ENCODE assay signal across 2 cellular contexts in the genomic region with DNA sequence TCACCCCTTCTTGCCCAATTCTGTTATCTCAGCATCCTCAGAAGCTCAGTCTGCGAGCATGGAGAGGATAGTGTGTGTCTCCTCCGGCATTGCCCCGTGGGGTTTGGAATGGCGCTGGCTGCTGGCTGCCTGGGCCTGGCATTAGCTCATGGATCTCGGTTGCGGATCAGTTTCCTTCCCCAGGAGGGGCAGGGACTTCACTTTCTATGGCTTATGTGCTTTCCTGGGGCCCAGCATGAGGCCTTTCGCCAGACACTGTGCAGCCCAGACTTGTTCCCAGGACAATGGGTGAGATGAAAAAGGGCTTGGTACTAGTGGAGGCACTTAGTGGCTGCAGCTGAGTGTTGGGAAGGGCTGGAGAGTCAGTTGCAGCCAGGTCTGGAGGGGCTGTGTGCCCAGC.
TF ChIP-seq lines count a peak whose summit lies in the region.

No MANE protein-coding gene starts in this region.

TF ChIP-seq in SK-N-SH treated with all-trans-retinoic acid at 6 μM for 48 hours, 23 proteins besides CTCF, POLR2A, EP300 and RAD21 (continued from another document):
- TF ChIP-seq, protein P1, sequence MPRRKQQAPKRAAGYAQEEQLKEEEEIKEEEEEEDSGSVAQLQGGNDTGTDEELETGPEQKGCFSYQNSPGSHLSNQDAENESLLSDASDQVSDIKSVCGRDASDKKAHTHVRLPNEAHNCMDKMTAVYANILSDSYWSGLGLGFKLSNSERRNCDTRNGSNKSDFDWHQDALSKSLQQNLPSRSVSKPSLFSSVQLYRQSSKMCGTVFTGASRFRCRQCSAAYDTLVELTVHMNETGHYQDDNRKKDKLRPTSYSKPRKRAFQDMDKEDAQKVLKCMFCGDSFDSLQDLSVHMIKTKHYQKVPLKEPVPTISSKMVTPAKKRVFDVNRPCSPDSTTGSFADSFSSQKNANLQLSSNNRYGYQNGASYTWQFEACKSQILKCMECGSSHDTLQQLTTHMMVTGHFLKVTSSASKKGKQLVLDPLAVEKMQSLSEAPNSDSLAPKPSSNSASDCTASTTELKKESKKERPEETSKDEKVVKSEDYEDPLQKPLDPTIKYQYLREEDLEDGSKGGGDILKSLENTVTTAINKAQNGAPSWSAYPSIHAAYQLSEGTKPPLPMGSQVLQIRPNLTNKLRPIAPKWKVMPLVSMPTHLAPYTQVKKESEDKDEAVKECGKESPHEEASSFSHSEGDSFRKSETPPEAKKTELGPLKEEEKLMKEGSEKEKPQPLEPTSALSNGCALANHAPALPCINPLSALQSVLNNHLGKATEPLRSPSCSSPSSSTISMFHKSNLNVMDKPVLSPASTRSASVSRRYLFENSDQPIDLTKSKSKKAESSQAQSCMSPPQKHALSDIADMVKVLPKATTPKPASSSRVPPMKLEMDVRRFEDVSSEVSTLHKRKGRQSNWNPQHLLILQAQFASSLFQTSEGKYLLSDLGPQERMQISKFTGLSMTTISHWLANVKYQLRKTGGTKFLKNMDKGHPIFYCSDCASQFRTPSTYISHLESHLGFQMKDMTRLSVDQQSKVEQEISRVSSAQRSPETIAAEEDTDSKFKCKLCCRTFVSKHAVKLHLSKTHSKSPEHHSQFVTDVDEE (CRISPR knock-in tag; IDR thresholded peaks at IDR 0.05), result no peak
- TF ChIP-seq, protein P2, sequence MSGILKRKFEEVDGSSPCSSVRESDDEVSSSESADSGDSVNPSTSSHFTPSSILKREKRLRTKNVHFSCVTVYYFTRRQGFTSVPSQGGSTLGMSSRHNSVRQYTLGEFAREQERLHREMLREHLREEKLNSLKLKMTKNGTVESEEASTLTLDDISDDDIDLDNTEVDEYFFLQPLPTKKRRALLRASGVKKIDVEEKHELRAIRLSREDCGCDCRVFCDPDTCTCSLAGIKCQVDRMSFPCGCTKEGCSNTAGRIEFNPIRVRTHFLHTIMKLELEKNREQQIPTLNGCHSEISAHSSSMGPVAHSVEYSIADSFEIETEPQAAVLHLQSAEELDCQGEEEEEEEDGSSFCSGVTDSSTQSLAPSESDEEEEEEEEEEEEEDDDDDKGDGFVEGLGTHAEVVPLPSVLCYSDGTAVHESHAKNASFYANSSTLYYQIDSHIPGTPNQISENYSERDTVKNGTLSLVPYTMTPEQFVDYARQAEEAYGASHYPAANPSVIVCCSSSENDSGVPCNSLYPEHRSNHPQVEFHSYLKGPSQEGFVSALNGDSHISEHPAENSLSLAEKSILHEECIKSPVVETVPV (CRISPR knock-in tag; IDR thresholded peaks at IDR 0.05), result no peak
- TF ChIP-seq CSDC2 (CRISPR knock-in tag; IDR thresholded peaks at IDR 0.05) (no peak), POU6F1 (CRISPR knock-in tag; IDR thresholded peaks at IDR 0.05; ENCODE audit: borderline replicate concordance, low read depth) (no peak), ZNF565 (CRISPR knock-in tag; conservative IDR thresholded peaks at IDR 0.05; ENCODE audit: low read depth) (no peak), ESRRG (CRISPR knock-in tag; IDR thresholded peaks at IDR 0.05) (no peak), ZFP3 (CRISPR knock-in tag; IDR thresholded peaks at IDR 0.05) (no peak), ZC3H10 (CRISPR knock-in tag; IDR thresholded peaks at IDR 0.05) (no peak), CREB5 (CRISPR knock-in tag; IDR thresholded peaks at IDR 0.05; ENCODE audit: low read depth) (no peak), PATZ1 (CRISPR knock-in tag; IDR thresholded peaks at IDR 0.05; ENCODE audit: borderline replicate concordance) (no peak), SNAI2 (CRISPR knock-in tag; IDR thresholded peaks at IDR 0.05) (no peak), ZFP30 (CRISPR knock-in tag; IDR thresholded peaks at IDR 0.05) (no peak), TOX (CRISPR knock-in tag; IDR thresholded peaks at IDR 0.05; ENCODE audit: borderline replicate concordance) (no peak), TCF4 (CRISPR knock-in tag; IDR thresholded peaks at IDR 0.05; ENCODE audit: borderline replicate concordance) (no peak), ZNF70 (CRISPR knock-in tag; IDR thresholded peaks at IDR 0.05) (no peak)

TF ChIP-seq in SK-N-SH, 30 proteins besides CTCF, POLR2A, EP300 and RAD21 (continued from another document):
- TF ChIP-seq, protein P3, sequence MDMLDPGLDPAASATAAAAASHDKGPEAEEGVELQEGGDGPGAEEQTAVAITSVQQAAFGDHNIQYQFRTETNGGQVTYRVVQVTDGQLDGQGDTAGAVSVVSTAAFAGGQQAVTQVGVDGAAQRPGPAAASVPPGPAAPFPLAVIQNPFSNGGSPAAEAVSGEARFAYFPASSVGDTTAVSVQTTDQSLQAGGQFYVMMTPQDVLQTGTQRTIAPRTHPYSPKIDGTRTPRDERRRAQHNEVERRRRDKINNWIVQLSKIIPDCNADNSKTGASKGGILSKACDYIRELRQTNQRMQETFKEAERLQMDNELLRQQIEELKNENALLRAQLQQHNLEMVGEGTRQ (IDR thresholded peaks at IDR 0.05; ENCODE audit: borderline replicate concordance, low read depth, low read length), result no peak
- TF ChIP-seq, protein P4, sequence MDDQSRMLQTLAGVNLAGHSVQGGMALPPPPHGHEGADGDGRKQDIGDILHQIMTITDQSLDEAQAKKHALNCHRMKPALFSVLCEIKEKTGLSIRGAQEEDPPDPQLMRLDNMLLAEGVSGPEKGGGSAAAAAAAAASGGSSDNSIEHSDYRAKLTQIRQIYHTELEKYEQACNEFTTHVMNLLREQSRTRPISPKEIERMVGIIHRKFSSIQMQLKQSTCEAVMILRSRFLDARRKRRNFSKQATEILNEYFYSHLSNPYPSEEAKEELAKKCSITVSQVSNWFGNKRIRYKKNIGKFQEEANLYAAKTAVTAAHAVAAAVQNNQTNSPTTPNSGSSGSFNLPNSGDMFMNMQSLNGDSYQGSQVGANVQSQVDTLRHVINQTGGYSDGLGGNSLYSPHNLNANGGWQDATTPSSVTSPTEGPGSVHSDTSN (IDR thresholded peaks at IDR 0.05), result no peak
- TF ChIP-seq FOXM1 (IDR thresholded peaks at IDR 0.05; ENCODE audit: low read depth) (no peak), SIN3A (IDR thresholded peaks at IDR 0.05; ENCODE audit: borderline replicate concordance, low read depth, low read length) (no peak), NRF1 (IDR thresholded peaks at IDR 0.05; ENCODE audit: low read depth, low read length) (no peak), CHD2 (IDR thresholded peaks at IDR 0.05; ENCODE audit: low read length, partially characterized antibody) (no peak), GATA2 (CRISPR knock-in tag; IDR thresholded peaks at IDR 0.05) (no peak), ELF1 (IDR thresholded peaks at IDR 0.05) (no peak), MEF2A (IDR thresholded peaks at IDR 0.05; ENCODE audit: borderline replicate concordance, low read depth) (no peak), RXRA (IDR thresholded peaks at IDR 0.05; ENCODE audit: borderline replicate concordance, low read depth) (no peak)
- TF ChIP-seq, protein P5, sequence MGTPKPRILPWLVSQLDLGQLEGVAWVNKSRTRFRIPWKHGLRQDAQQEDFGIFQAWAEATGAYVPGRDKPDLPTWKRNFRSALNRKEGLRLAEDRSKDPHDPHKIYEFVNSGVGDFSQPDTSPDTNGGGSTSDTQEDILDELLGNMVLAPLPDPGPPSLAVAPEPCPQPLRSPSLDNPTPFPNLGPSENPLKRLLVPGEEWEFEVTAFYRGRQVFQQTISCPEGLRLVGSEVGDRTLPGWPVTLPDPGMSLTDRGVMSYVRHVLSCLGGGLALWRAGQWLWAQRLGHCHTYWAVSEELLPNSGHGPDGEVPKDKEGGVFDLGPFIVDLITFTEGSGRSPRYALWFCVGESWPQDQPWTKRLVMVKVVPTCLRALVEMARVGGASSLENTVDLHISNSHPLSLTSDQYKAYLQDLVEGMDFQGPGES (IDR thresholded peaks at IDR 0.05; ENCODE audit: low read depth, low read length), result no peak
- TF ChIP-seq, protein P6, sequence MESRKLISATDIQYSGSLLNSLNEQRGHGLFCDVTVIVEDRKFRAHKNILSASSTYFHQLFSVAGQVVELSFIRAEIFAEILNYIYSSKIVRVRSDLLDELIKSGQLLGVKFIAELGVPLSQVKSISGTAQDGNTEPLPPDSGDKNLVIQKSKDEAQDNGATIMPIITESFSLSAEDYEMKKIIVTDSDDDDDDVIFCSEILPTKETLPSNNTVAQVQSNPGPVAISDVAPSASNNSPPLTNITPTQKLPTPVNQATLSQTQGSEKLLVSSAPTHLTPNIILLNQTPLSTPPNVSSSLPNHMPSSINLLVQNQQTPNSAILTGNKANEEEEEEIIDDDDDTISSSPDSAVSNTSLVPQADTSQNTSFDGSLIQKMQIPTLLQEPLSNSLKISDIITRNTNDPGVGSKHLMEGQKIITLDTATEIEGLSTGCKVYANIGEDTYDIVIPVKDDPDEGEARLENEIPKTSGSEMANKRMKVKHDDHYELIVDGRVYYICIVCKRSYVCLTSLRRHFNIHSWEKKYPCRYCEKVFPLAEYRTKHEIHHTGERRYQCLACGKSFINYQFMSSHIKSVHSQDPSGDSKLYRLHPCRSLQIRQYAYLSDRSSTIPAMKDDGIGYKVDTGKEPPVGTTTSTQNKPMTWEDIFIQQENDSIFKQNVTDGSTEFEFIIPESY (IDR thresholded peaks at IDR 0.05; ENCODE audit: borderline replicate concordance, low read depth), result no peak
